Comparison of ENCODE assay signal across 17 cellular contexts in the genomic region with DNA sequence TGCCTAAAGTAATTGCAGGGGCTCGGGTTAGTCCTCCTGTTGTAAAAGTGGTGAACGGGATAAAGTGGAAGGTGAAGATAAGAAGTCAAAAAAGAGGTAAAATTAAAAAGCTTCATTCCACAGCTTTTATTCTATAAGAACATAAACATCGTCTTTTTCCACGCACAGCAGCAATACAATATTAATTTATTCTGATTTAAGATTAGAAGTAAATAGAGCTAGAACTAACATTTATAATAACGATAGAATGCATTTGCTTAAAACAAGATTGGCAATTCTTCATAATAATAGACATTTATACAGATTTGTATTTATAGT. TPM values are rescaled to one million over a fixed set of nuclear protein-coding genes. Genes with fewer than 3 reads are reported as not detected.
DNase-seq lines count a peak whose midpoint lies in the region; ATAC-seq lines count a peak whose summit lies in the region.
"Had no signal": no experiment of that assay in that cellular context is flagged by ENCODE, and none has a peak within 500 bp of the region (broad histone marks: within the 10 kb centered on the region; RNA-seq: fewer than 3 reads in every experiment).

No MANE protein-coding gene starts in this region.

- H3K9me3 Mint-ChIP-seq in memory B cell, result peaks cover 2% of the 10 kb centered on the region

- H3K36me3 ChIP-seq in SJSA1, result peaks cover 36% of the 10 kb centered on the region
- H3K36me3 ChIP-seq in subcutaneous abdominal adipose tissue (ENCODE audit: control insufficient read depth in 5 of 5, insufficient read depth in 5 of 5, low read length in 5 of 5), result no peaks in the 10 kb centered on the region
- H3K36me3 ChIP-seq: ascending aorta, right atrium auricular region, thoracic aorta had no signal

- no peak for ATAC-seq in memory B cell (ENCODE audit: low read depth)
- ATAC-seq: Right ventricle myocardium inferior had no signal

- DNase-seq in DMS79 treated with DMSO at 0.1 percent for 48 hours (lab: John Stamatoyannopoulos, UW) (peak; percentile 74), DMS79 (lab: John Stamatoyannopoulos, UW) (no peak), SJSA1 (ENCODE audit: low read depth in 1 of 2, low spot score in 2 of 2) (peak in 1 of 2 experiments; percentile 83), memory B cell (ENCODE audit: low spot score in 2 of 2) (no peak), NCI-H1092 treated with DMSO at 0.1 percent for 48 hours (lab: John Stamatoyannopoulos, UW) (no peak), NCI-H1048 (lab: John Stamatoyannopoulos, UW) (no peak)
- no peak for DNase-seq in activated CD4-positive, alpha-beta T cell treated with anti-CD3 and anti-CD28 coated beads for 1 hour
- DNase-seq: 8988T; activated CD8-positive, alpha-beta memory T cell treated with anti-CD3 and anti-CD28 coated beads, Interleukin-2, amount 50 U/mL, for 48 hours; effector CD8-positive, alpha-beta T cell; NCI-H524 treated with DMSO at 0.1 percent for 48 hours had no signal

- peaks cover 23% of the 10 kb centered on the region for H3K27me3 Mint-ChIP-seq in memory B cell

- H3K4me3 ChIP-seq in SJSA1 (peak overlapping the region; percentile 57), subcutaneous abdominal adipose tissue (ENCODE audit: low read depth in 1 of 5, low read length in 5 of 5) (peak overlapping the region; percentile 43 to 86 (median 80))
- H3K4me3 ChIP-seq: ascending aorta, right atrium auricular region had no signal

- H3K4me1 Mint-ChIP-seq in memory B cell, result peaks cover 6% of the 10 kb centered on the region

- H3K27ac ChIP-seq in SJSA1 (peak overlapping the region; percentile 93), subcutaneous abdominal adipose tissue (ENCODE audit: low read depth, low read length) (peak overlapping the region; percentile 98)
- H3K27ac ChIP-seq: ascending aorta, right atrium auricular region, thoracic aorta had no signal

- H3K27ac Mint-ChIP-seq in memory B cell, result peak overlapping the region; percentile 45

- no peaks in the 10 kb centered on the region for H3K36me3 Mint-ChIP-seq in memory B cell

- H3K9ac ChIP-seq in subcutaneous abdominal adipose tissue (ENCODE audit: low read length in 5 of 5), result peak overlapping the region in 3 of 5 donors; percentile 1 to 76 (median 73)

- no peak overlapping the region for H3K4me3 Mint-ChIP-seq in memory B cell

- H3K9me3 ChIP-seq in SJSA1 (replicated peaks) (no peaks in the 10 kb centered on the region), subcutaneous abdominal adipose tissue (ENCODE audit: control insufficient read depth in 5 of 5, low read length in 5 of 5) (no peaks in the 10 kb centered on the region)
- H3K9me3 ChIP-seq: ascending aorta, right atrium auricular region, thoracic aorta had no signal

- H3K4me1 ChIP-seq in SJSA1 (replicated peaks) (peaks cover 62% of the 10 kb centered on the region), subcutaneous abdominal adipose tissue (ENCODE audit: control insufficient read depth in 5 of 5, insufficient read depth in 5 of 5, low read length in 5 of 5) (peaks cover 0 to 90% (median 87%) of the 10 kb centered on the region in 5 donors)

- H3K27me3 ChIP-seq in SJSA1 (replicated peaks), result no peaks in the 10 kb centered on the region
- H3K27me3 ChIP-seq in subcutaneous abdominal adipose tissue (ENCODE audit: control insufficient read depth in 5 of 5, insufficient read depth in 4 of 5, low read length in 5 of 5), result peaks cover 0 to 27% (median 9%) of the 10 kb centered on the region in 5 donors

RNA-seq across cellular contexts. Expression of a gene that starts 3.7 kb away (rescaled TPM):
- total RNA-seq in SJSA1 (2014; rRNA removed; shearing (Covaris generic)), result 8.6 and 15.5 TPM in 2 replicates
- total RNA-seq: ascending aorta, right atrium auricular region, Right ventricle myocardium inferior had no signal

RNA-seq across cellular contexts. Expression of a gene that starts 5.1 kb away (rescaled TPM):
- total RNA-seq in SJSA1 (2014; rRNA removed; shearing (Covaris generic)), result 7.0 and 16.3 TPM in 2 replicates
- total RNA-seq: ascending aorta, right atrium auricular region, Right ventricle myocardium inferior, thoracic aorta had no signal

RNA-seq across cellular contexts. Expression of a gene that starts 14.0 kb away (rescaled TPM):
- 0.09 and 2.9 TPM in 2 replicates for total RNA-seq in SJSA1 (2014; rRNA removed; shearing (Covaris generic))
- total RNA-seq: right atrium auricular region, Right ventricle myocardium inferior had no signal

RNA-seq across cellular contexts. Expression of a gene that starts 14.6 kb away (rescaled TPM):
- total RNA-seq in SJSA1 (2014; rRNA removed; shearing (Covaris generic)), result 4.4 and 5.9 TPM in 2 replicates
- total RNA-seq: ascending aorta, lung microvascular endothelial cell, right atrium auricular region, Right ventricle myocardium inferior had no signal

RNA-seq across cellular contexts. Expression of a gene that starts 18.1 kb away (rescaled TPM):
- 0.13 and 1.8 TPM in 2 replicates for total RNA-seq in SJSA1 (2014; rRNA removed; shearing (Covaris generic))
- total RNA-seq: Right ventricle myocardium inferior had no signal
